ENCODE assay signal across 1 cellular context in genomic region chr12:21301-22189, GRCh38.
A peak's percentile ranks its signal among the peaks of the same experiment; 100 is the strongest.
TF ChIP-seq lines count a peak whose summit lies in the region.

No MANE protein-coding gene starts in this region.

TF ChIP-seq in HepG2, 621 proteins besides CTCF, POLR2A, EP300 and RAD21 (continued from another document):
- TF ChIP-seq ZNF280B (CRISPR knock-in tag; IDR thresholded peaks at IDR 0.05; ENCODE audit: borderline replicate concordance) (peak; percentile 83), AHDC1 (CRISPR knock-in tag; IDR thresholded peaks at IDR 0.05; ENCODE audit: borderline replicate concordance) (no peak), SOX13 (IDR thresholded peaks at IDR 0.05) (no peak), SOX13 (CRISPR knock-in tag; conservative IDR thresholded peaks at IDR 0.05 in 1 of 2, IDR thresholded peaks at IDR 0.05 in 1 of 2) (0 out of 4 replicates have a peak, but pooled peaks of 1 of the 2 experiments have one; percentile 24), ATM (IDR thresholded peaks at IDR 0.05; ENCODE audit: borderline replicate concordance) (no peak), ZNF225 (CRISPR knock-in tag; IDR thresholded peaks at IDR 0.05) (peak; percentile 57; the same call in 1 of the 2 replicates), CC2D1A (CRISPR knock-in tag; IDR thresholded peaks at IDR 0.05) (no peak), ZNF274 (CRISPR knock-in tag; IDR thresholded peaks at IDR 0.05) (peak; percentile 59; the same call in 1 of the 2 replicates), SP4 (CRISPR knock-in tag; IDR thresholded peaks at IDR 0.05) (no peak), TEAD2 (CRISPR knock-in tag; IDR thresholded peaks at IDR 0.05) (no peak), ZNF562 (CRISPR knock-in tag; IDR thresholded peaks at IDR 0.05; ENCODE audit: borderline replicate concordance) (no peak), SIX1 (CRISPR knock-in tag; IDR thresholded peaks at IDR 0.05; ENCODE audit: borderline replicate concordance) (no peak), EZH2 (conservative IDR thresholded peaks at IDR 0.05; ENCODE audit: low read depth, low read length) (no peak), PAF1 (CRISPR knock-in tag; IDR thresholded peaks at IDR 0.05) (no peak), THYN1 (CRISPR knock-in tag; IDR thresholded peaks at IDR 0.05; ENCODE audit: borderline replicate concordance, low read depth) (no peak), ZNF326 (CRISPR knock-in tag; IDR thresholded peaks at IDR 0.05; ENCODE audit: borderline replicate concordance) (no peak), MATR3 (CRISPR knock-in tag; IDR thresholded peaks at IDR 0.05) (0 out of 2 replicates have a peak, but pooled peaks have one; percentile 11), ZNF766 (CRISPR knock-in tag; IDR thresholded peaks at IDR 0.05; ENCODE audit: borderline replicate concordance) (no peak), HDAC2 (CRISPR knock-in tag; IDR thresholded peaks at IDR 0.05) (no peak), ZNF3 (CRISPR knock-in tag; IDR thresholded peaks at IDR 0.05) (no peak), BORCS8-MEF2B (CRISPR knock-in tag; IDR thresholded peaks at IDR 0.05) (peak; percentile 55; the same call in 1 of the 2 replicates), ZNF619 (CRISPR knock-in tag; IDR thresholded peaks at IDR 0.05) (peak; percentile 65; the same call in 1 of the 2 replicates), TCF7 (IDR thresholded peaks at IDR 0.05; ENCODE audit: low read depth) (no peak), E2F2 (CRISPR knock-in tag; IDR thresholded peaks at IDR 0.05; ENCODE audit: borderline replicate concordance) (0 out of 2 replicates have a peak, but pooled peaks have one; percentile 49)
- TF ChIP-seq, protein P1, sequence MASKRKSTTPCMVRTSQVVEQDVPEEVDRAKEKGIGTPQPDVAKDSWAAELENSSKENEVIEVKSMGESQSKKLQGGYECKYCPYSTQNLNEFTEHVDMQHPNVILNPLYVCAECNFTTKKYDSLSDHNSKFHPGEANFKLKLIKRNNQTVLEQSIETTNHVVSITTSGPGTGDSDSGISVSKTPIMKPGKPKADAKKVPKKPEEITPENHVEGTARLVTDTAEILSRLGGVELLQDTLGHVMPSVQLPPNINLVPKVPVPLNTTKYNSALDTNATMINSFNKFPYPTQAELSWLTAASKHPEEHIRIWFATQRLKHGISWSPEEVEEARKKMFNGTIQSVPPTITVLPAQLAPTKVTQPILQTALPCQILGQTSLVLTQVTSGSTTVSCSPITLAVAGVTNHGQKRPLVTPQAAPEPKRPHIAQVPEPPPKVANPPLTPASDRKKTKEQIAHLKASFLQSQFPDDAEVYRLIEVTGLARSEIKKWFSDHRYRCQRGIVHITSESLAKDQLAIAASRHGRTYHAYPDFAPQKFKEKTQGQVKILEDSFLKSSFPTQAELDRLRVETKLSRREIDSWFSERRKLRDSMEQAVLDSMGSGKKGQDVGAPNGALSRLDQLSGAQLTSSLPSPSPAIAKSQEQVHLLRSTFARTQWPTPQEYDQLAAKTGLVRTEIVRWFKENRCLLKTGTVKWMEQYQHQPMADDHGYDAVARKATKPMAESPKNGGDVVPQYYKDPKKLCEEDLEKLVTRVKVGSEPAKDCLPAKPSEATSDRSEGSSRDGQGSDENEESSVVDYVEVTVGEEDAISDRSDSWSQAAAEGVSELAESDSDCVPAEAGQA (IDR thresholded peaks at IDR 0.05; ENCODE audit: low read depth) = no peak
- TF ChIP-seq, protein P1 (CRISPR knock-in tag; IDR thresholded peaks at IDR 0.05; ENCODE audit: borderline replicate concordance) = no peak
- TF ChIP-seq, protein P2, sequence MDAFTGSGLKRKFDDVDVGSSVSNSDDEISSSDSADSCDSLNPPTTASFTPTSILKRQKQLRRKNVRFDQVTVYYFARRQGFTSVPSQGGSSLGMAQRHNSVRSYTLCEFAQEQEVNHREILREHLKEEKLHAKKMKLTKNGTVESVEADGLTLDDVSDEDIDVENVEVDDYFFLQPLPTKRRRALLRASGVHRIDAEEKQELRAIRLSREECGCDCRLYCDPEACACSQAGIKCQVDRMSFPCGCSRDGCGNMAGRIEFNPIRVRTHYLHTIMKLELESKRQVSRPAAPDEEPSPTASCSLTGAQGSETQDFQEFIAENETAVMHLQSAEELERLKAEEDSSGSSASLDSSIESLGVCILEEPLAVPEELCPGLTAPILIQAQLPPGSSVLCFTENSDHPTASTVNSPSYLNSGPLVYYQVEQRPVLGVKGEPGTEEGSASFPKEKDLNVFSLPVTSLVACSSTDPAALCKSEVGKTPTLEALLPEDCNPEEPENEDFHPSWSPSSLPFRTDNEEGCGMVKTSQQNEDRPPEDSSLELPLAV (CRISPR knock-in tag; conservative IDR thresholded peaks at IDR 0.05; ENCODE audit: low read depth) = no peak
- TF ChIP-seq, protein P3, sequence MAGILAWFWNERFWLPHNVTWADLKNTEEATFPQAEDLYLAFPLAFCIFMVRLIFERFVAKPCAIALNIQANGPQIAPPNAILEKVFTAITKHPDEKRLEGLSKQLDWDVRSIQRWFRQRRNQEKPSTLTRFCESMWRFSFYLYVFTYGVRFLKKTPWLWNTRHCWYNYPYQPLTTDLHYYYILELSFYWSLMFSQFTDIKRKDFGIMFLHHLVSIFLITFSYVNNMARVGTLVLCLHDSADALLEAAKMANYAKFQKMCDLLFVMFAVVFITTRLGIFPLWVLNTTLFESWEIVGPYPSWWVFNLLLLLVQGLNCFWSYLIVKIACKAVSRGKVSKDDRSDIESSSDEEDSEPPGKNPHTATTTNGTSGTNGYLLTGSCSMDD (CRISPR knock-in tag; IDR thresholded peaks at IDR 0.05) = no peak
- TF ChIP-seq, protein P4, sequence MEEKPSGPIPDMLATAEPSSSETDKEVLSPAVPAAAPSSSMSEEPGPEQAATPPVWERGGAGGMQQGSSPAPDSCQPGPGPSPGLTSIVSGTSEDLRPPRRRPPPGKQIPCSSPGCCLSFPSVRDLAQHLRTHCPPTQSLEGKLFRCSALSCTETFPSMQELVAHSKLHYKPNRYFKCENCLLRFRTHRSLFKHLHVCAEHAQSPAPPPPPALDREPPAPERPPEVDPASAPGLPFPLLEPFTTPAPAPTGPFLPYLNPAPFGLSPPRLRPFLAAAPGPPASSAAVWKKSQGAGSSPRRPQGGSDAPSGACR (CRISPR knock-in tag; IDR thresholded peaks at IDR 0.05) = no peak
